Comparison of ENCODE assay signal across 1 cellular context in the genomic region with DNA sequence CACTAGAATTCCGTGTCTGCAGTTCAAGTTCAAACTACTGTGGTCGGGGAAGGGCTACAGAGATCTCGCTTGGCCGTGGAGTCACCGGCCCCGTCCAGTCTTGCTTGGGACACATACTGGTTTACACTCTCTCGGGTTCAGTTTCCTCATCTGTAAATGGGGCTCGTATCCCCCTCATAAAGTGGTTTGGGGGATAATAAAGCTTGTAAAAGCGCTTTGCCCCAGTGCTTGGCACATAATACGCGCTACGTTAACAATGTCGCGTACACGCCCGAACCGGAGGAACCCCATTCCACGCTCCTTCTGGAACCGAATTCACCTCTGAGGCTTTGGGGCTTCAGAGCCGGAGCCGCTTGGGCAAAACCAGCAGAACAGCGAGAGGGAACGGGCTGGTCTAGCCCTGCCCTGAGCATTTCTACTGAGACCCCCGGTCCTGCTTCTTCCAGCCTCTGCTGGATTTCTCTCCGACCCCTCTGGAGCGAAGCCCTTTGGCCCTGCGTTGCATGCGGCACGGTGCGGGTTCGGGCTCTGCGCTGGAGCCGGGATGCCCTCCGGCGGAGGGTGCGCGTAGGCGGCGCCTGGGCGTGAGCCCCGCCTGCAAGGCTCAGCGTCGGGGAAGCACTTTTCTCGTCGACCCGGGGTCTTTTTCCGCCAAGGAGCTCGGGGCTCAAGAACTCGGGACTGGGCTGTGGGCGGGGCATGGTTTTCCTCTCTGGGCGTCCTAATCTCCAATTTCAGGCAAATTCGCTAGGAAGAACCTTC.
TF ChIP-seq lines count a peak whose summit lies in the region.

No MANE protein-coding gene starts in this region.

TF ChIP-seq in HepG2, 621 proteins besides CTCF, POLR2A, EP300 and RAD21:
- TF ChIP-seq, protein P1, sequence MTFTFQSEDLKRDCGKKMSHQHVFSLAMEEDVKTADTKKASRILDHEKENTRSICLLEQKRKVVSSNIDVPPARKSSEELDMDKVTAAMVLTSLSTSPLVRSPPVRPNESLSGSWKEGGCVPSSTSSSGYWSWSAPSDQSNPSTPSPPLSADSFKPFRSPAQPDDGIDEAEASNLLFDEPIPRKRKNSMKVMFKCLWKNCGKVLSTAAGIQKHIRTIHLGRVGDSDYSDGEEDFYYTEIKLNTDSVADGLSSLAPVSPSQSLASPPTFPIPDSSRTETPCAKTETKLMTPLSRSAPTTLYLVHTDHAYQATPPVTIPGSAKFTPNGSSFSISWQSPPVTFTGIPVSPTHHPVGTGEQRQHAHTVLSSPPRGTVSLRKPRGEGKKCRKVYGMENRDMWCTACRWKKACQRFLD (CRISPR knock-in tag; IDR thresholded peaks at IDR 0.05; ENCODE audit: borderline replicate concordance), result no peak
- TF ChIP-seq ZNF34 (CRISPR knock-in tag; IDR thresholded peaks at IDR 0.05; ENCODE audit: borderline replicate concordance), result no peak
- TF ChIP-seq EED (CRISPR knock-in tag; IDR thresholded peaks at IDR 0.05), result 0 out of 2 replicates have a peak, but pooled peaks have one; percentile 19
- TF ChIP-seq, protein P2, sequence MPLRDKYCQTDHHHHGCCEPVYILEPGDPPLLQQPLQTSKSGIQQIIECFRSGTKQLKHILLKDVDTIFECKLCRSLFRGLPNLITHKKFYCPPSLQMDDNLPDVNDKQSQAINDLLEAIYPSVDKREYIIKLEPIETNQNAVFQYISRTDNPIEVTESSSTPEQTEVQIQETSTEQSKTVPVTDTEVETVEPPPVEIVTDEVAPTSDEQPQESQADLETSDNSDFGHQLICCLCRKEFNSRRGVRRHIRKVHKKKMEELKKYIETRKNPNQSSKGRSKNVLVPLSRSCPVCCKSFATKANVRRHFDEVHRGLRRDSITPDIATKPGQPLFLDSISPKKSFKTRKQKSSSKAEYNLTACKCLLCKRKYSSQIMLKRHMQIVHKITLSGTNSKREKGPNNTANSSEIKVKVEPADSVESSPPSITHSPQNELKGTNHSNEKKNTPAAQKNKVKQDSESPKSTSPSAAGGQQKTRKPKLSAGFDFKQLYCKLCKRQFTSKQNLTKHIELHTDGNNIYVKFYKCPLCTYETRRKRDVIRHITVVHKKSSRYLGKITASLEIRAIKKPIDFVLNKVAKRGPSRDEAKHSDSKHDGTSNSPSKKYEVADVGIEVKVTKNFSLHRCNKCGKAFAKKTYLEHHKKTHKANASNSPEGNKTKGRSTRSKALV (CRISPR knock-in tag; IDR thresholded peaks at IDR 0.05), result 0 out of 2 replicates have a peak, but pooled peaks have one; percentile 51
- peak; percentile 70 for TF ChIP-seq HNRNPLL (IDR thresholded peaks at IDR 0.05; ENCODE audit: low read depth, low read length, poor library complexity, severe bottlenecking)
- TF ChIP-seq EZH2 (conservative IDR thresholded peaks at IDR 0.05; ENCODE audit: low read depth, low read length), result peak; percentile 97; the same call in 1 of the 2 replicates
- TF ChIP-seq ZNF629 (CRISPR knock-in tag; conservative IDR thresholded peaks at IDR 0.05), result peak; percentile 37; the same call in 1 of the 2 replicates
- TF ChIP-seq, protein P3, sequence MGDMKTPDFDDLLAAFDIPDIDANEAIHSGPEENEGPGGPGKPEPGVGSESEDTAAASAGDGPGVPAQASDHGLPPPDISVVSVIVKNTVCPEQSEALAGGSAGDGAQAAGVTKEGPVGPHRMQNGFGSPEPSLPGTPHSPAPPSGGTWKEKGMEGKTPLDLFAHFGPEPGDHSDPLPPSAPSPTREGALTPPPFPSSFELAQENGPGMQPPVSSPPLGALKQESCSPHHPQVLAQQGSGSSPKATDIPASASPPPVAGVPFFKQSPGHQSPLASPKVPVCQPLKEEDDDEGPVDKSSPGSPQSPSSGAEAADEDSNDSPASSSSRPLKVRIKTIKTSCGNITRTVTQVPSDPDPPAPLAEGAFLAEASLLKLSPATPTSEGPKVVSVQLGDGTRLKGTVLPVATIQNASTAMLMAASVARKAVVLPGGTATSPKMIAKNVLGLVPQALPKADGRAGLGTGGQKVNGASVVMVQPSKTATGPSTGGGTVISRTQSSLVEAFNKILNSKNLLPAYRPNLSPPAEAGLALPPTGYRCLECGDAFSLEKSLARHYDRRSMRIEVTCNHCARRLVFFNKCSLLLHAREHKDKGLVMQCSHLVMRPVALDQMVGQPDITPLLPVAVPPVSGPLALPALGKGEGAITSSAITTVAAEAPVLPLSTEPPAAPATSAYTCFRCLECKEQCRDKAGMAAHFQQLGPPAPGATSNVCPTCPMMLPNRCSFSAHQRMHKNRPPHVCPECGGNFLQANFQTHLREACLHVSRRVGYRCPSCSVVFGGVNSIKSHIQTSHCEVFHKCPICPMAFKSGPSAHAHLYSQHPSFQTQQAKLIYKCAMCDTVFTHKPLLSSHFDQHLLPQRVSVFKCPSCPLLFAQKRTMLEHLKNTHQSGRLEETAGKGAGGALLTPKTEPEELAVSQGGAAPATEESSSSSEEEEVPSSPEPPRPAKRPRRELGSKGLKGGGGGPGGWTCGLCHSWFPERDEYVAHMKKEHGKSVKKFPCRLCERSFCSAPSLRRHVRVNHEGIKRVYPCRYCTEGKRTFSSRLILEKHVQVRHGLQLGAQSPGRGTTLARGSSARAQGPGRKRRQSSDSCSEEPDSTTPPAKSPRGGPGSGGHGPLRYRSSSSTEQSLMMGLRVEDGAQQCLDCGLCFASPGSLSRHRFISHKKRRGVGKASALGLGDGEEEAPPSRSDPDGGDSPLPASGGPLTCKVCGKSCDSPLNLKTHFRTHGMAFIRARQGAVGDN (CRISPR knock-in tag; IDR thresholded peaks at IDR 0.05), result 0 out of 2 replicates have a peak, but pooled peaks have one; percentile 7
